Comparison of ENCODE assay signal across 1 cellular context in genomic region chr3:71724584-71725278, GRCh38.
TF ChIP-seq lines count a peak whose summit lies in the region.

No MANE protein-coding gene starts in this region.

TF ChIP-seq in K562, 482 proteins besides CTCF, POLR2A, EP300 and RAD21 (continued from another document and continues in another):
- TF ChIP-seq ZNF318 (IDR thresholded peaks at IDR 0.05; ENCODE audit: borderline replicate concordance in 1 of 2, low read depth in 1 of 2): no peak
- TF ChIP-seq MTA1 (IDR thresholded peaks at IDR 0.05; ENCODE audit: borderline replicate concordance): no peak
- TF ChIP-seq HMG20A (CRISPR knock-in tag; conservative IDR thresholded peaks at IDR 0.05): no peak
- TF ChIP-seq TCFL5 (CRISPR knock-in tag; conservative IDR thresholded peaks at IDR 0.05): no peak
- TF ChIP-seq GTF2A2 (tag; IDR thresholded peaks at IDR 0.05): no peak
- TF ChIP-seq MCM5 (IDR thresholded peaks at IDR 0.05; ENCODE audit: low read depth): no peak
- no peak for TF ChIP-seq ZNF79 (CRISPR knock-in tag; IDR thresholded peaks at IDR 0.05; ENCODE audit: low read depth)
- TF ChIP-seq L3MBTL2 (IDR thresholded peaks at IDR 0.05): no peak
- TF ChIP-seq ETV6 (IDR thresholded peaks at IDR 0.05; ENCODE audit: borderline replicate concordance in 1 of 2, low read depth in 2 of 2, low read length in 1 of 2): no peak
- no peak for TF ChIP-seq ETV6 (CRISPR knock-in tag; IDR thresholded peaks at IDR 0.05; ENCODE audit: borderline replicate concordance)
- TF ChIP-seq HDAC8 (tag; IDR thresholded peaks at IDR 0.05): no peak
- no peak for TF ChIP-seq ZNF592 (IDR thresholded peaks at IDR 0.05)
- no peak for TF ChIP-seq CSDE1 (IDR thresholded peaks at IDR 0.05)
- no peak for TF ChIP-seq FOXA1 (IDR thresholded peaks at IDR 0.05; ENCODE audit: borderline replicate concordance)
- no peak for TF ChIP-seq SAP30 (IDR thresholded peaks at IDR 0.05; ENCODE audit: borderline replicate concordance, insufficient read depth, low read depth, low read length, poor library complexity, severe bottlenecking)
- no peak for TF ChIP-seq THRA (IDR thresholded peaks at IDR 0.05)
- no peak for TF ChIP-seq RNF219 (CRISPR knock-in tag; IDR thresholded peaks at IDR 0.05)
- no peak for TF ChIP-seq ZNF551 (CRISPR knock-in tag; IDR thresholded peaks at IDR 0.05)
- TF ChIP-seq ZBTB7A (IDR thresholded peaks at IDR 0.05; ENCODE audit: borderline replicate concordance, control insufficient read depth, low read depth, low read length): peak; percentile 25; the same call in 1 of the 2 replicates
- no peak for TF ChIP-seq ZNF766 (CRISPR knock-in tag; conservative IDR thresholded peaks at IDR 0.05)
- no peak for TF ChIP-seq MBD2 (IDR thresholded peaks at IDR 0.05; ENCODE audit: borderline replicate concordance, low read depth)
- no peak for TF ChIP-seq ZNF449 (CRISPR knock-in tag; IDR thresholded peaks at IDR 0.05)
- TF ChIP-seq TAL1 (IDR thresholded peaks at IDR 0.05): no peak
- TF ChIP-seq ZNF224 (CRISPR knock-in tag; IDR thresholded peaks at IDR 0.05): no peak
- no peak for TF ChIP-seq CHCHD3 (CRISPR knock-in tag; IDR thresholded peaks at IDR 0.05)
- TF ChIP-seq HINFP (tag; conservative IDR thresholded peaks at IDR 0.05; ENCODE audit: low read depth): no peak
- no peak for TF ChIP-seq PRPF4 (IDR thresholded peaks at IDR 0.05; ENCODE audit: insufficient read depth, low read depth, low read length, poor library complexity, severe bottlenecking)
- TF ChIP-seq ZNF395 (CRISPR knock-in tag; IDR thresholded peaks at IDR 0.05): no peak
- TF ChIP-seq PREB (CRISPR knock-in tag; IDR thresholded peaks at IDR 0.05): no peak
- TF ChIP-seq EP400 (IDR thresholded peaks at IDR 0.05): no peak
- no peak for TF ChIP-seq BRCA1 (IDR thresholded peaks at IDR 0.05)
- TF ChIP-seq BRCA1 (CRISPR knock-in tag; IDR thresholded peaks at IDR 0.05): no peak
- TF ChIP-seq ZNF444 (CRISPR knock-in tag; IDR thresholded peaks at IDR 0.05): no peak
- no peak for TF ChIP-seq BRD9 (IDR thresholded peaks at IDR 0.05; ENCODE audit: low read depth, partially characterized antibody)
- no peak for TF ChIP-seq CAMTA2 (CRISPR knock-in tag; conservative IDR thresholded peaks at IDR 0.05)
- no peak for TF ChIP-seq SETDB1 (IDR thresholded peaks at IDR 0.05; ENCODE audit: low read length)
- no peak for TF ChIP-seq EGR1 (conservative IDR thresholded peaks at IDR 0.05)
- no peak for TF ChIP-seq POLR2AphosphoS2 (IDR thresholded peaks at IDR 0.05; ENCODE audit: low read length)
- TF ChIP-seq KLF1 (tag; IDR thresholded peaks at IDR 0.05): no peak
- no peak for TF ChIP-seq ZZZ3 (IDR thresholded peaks at IDR 0.05)
- no peak for TF ChIP-seq KDM4B (IDR thresholded peaks at IDR 0.05; ENCODE audit: borderline replicate concordance in 2 of 2, low read depth in 1 of 2)
- TF ChIP-seq ZNF644 (tag; IDR thresholded peaks at IDR 0.05; ENCODE audit: low read depth): no peak
- no peak for TF ChIP-seq HNRNPL (IDR thresholded peaks at IDR 0.05; ENCODE audit: low read depth, low read length)
- no peak for TF ChIP-seq BACH1 (tag; IDR thresholded peaks at IDR 0.05)
